ENCODE assay signal across 15 cellular contexts in the genomic region with DNA sequence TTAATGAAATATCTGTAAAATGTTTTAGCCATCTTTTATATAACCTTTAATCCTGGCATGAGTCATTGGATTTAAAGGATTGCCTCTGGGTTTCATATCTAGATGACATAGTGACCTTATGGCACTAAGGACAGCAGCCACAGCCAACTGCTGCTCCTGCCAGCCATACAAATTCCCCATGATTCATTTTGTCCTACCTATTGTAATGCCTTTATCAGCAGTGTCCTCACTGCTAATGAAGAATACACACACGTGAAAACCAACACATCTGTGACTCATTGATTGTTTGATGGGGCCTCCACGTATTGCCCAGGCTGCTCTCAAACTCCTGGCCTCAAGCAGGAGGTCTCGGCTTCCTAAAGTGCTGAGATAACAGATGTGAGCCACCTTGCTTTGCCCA. TPM values are rescaled to one million over a fixed set of nuclear protein-coding genes. Genes with fewer than 3 reads are reported as not detected.
DNase-seq lines count a peak whose midpoint lies in the region; ATAC-seq and TF ChIP-seq lines count a peak whose summit lies in the region.
"Had no signal": no experiment of that assay in that cellular context is flagged by ENCODE, and none has a peak within 500 bp of the region (broad histone marks: within the 10 kb centered on the region; RNA-seq: fewer than 3 reads in every experiment).

No MANE protein-coding gene starts in this region.

- H3K4me1 Mint-ChIP-seq in stimulated activated naive CD8-positive, alpha-beta T cell treated with anti-CD3 and anti-CD28 coated beads, Interleukin-15, amount 100 ng/mL, for 72 hours = peaks cover 4% of the 10 kb centered on the region
- H3K4me1 Mint-ChIP-seq: brain had no signal

- H3K27me3 Mint-ChIP-seq in stimulated activated naive CD8-positive, alpha-beta T cell treated with anti-CD3 and anti-CD28 coated beads, Interleukin-15, amount 100 ng/mL, for 72 hours = peaks cover 10% of the 10 kb centered on the region
- H3K27me3 Mint-ChIP-seq: brain had no signal

- DNase-seq in NCI-H2196 treated with DMSO at 0.1 percent for 48 hours (lab: John Stamatoyannopoulos, UW; ENCODE audit: unreplicated experiment) (peak; percentile 4), NCI-H2196 (lab: John Stamatoyannopoulos, UW; ENCODE audit: unreplicated experiment) (no peak), RPMI7951 (ENCODE audit: low read depth) (peak; percentile 33), fibroblast of mammary gland (ENCODE audit: low read depth) (peak; percentile 4), NCI-H2227 treated with DMSO at 0.1 percent for 48 hours (lab: John Stamatoyannopoulos, UW) (no peak), SW 1271 (lab: John Stamatoyannopoulos, UW) (no peak)
- DNase-seq in stimulated activated naive CD8-positive, alpha-beta T cell treated with anti-CD3 and anti-CD28 coated beads, Interleukin-15, amount 100 ng/mL, for 72 hours = no peak
- DNase-seq: 8988T; activated CD4-positive, alpha-beta T cell treated with anti-CD3 and anti-CD28 coated beads for 48 hours; heart right ventricle; left ventricle myocardium inferior; T-cell had no signal

- no peak overlapping the region for H3K4me3 ChIP-seq in fibroblast of mammary gland (ENCODE audit: control insufficient read depth, low read depth, low read length)
- H3K4me3 ChIP-seq: heart right ventricle, left ventricle myocardium inferior, thoracic aorta had no signal

- H3K9me3 Mint-ChIP-seq in stimulated activated naive CD8-positive, alpha-beta T cell treated with anti-CD3 and anti-CD28 coated beads, Interleukin-15, amount 100 ng/mL, for 72 hours = no peaks in the 10 kb centered on the region
- H3K9me3 Mint-ChIP-seq: brain, T-cell had no signal

- ATAC-seq in stimulated activated naive CD8-positive, alpha-beta T cell treated with anti-CD3 and anti-CD28 coated beads, Interleukin-15, amount 100 ng/mL, for 72 hours = peak; percentile 28
- ATAC-seq in HG03432 (IDR thresholded peaks at IDR 0.05; ENCODE audit: unreplicated experiment) = no peak
- ATAC-seq: T-cell had no signal

- TF ChIP-seq CTCF in fibroblast of mammary gland (conservative IDR thresholded peaks at IDR 0.05; ENCODE audit: control insufficient read depth, insufficient read depth, low read depth, low read length) = no peak

- no peak overlapping the region for H3K27ac Mint-ChIP-seq in stimulated activated naive CD8-positive, alpha-beta T cell treated with anti-CD3 and anti-CD28 coated beads, Interleukin-15, amount 100 ng/mL, for 72 hours
- H3K27ac Mint-ChIP-seq: brain, T-cell had no signal

- H3K4me3 Mint-ChIP-seq in stimulated activated naive CD8-positive, alpha-beta T cell treated with anti-CD3 and anti-CD28 coated beads, Interleukin-15, amount 100 ng/mL, for 72 hours = no peak overlapping the region
- H3K4me3 Mint-ChIP-seq: brain, T-cell had no signal

RNA-seq across cellular contexts. Expression of gene LDHAL6A, which starts 1.8 kb away (rescaled TPM):
- total RNA-seq in RPMI7951 (2014; rRNA removed; shearing (Covaris generic)) = not detected in 2 replicates
- total RNA-seq: heart right ventricle, left ventricle myocardium inferior, thoracic aorta had no signal

RNA-seq across cellular contexts. Expression of gene LDHC, which starts 45.3 kb away (rescaled TPM):
- total RNA-seq in RPMI7951 (2014; rRNA removed; shearing (Covaris generic)) = 0.29 TPM in 1 of 2 replicates, not detected in the other
- total RNA-seq: left ventricle myocardium inferior, thoracic aorta had no signal

Comparison
In these comparisons a context has a peak if more than half of its experiments do, and no peak if none do; other contexts are left out.
1. DNase-seq: peak in NCI-H2196 treated with DMSO at 0.1 percent for 48 hours (single experiment), RPMI7951 (single experiment) and fibroblast of mammary gland (single experiment); none in NCI-H2196 (single experiment), stimulated activated naive CD8-positive, alpha-beta T cell treated with anti-CD3 and anti-CD28 coated beads, Interleukin-15, amount 100 ng/mL, for 72 hours (0 of 2), NCI-H2227 treated with DMSO at 0.1 percent for 48 hours (single experiment) and SW 1271 (0 of 2).